ENCODE assay signal across 2 cellular contexts in genomic region chr10:102676916-102677315, GRCh38.
TF ChIP-seq lines count a peak whose summit lies in the region.

No MANE protein-coding gene starts in this region.

TF ChIP-seq in SK-N-SH, 30 proteins besides CTCF, POLR2A, EP300 and RAD21 (continued from another document):
- TF ChIP-seq, protein P1, sequence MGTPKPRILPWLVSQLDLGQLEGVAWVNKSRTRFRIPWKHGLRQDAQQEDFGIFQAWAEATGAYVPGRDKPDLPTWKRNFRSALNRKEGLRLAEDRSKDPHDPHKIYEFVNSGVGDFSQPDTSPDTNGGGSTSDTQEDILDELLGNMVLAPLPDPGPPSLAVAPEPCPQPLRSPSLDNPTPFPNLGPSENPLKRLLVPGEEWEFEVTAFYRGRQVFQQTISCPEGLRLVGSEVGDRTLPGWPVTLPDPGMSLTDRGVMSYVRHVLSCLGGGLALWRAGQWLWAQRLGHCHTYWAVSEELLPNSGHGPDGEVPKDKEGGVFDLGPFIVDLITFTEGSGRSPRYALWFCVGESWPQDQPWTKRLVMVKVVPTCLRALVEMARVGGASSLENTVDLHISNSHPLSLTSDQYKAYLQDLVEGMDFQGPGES (IDR thresholded peaks at IDR 0.05; ENCODE audit: low read depth, low read length) = no peak
- no peak for TF ChIP-seq ELF1 (IDR thresholded peaks at IDR 0.05)
- no peak for TF ChIP-seq NFIC (IDR thresholded peaks at IDR 0.05; ENCODE audit: borderline replicate concordance)

TF ChIP-seq in SK-N-SH treated with all-trans-retinoic acid at 6 μM for 48 hours, 23 proteins besides CTCF, POLR2A, EP300 and RAD21 (continued from another document):
- TF ChIP-seq PATZ1 (CRISPR knock-in tag; IDR thresholded peaks at IDR 0.05; ENCODE audit: borderline replicate concordance) = no peak
- TF ChIP-seq TOX (CRISPR knock-in tag; IDR thresholded peaks at IDR 0.05; ENCODE audit: borderline replicate concordance) = no peak
- TF ChIP-seq GLIS3 (CRISPR knock-in tag; IDR thresholded peaks at IDR 0.05) = no peak
- no peak for TF ChIP-seq CSDC2 (CRISPR knock-in tag; IDR thresholded peaks at IDR 0.05)
- TF ChIP-seq, protein P2, sequence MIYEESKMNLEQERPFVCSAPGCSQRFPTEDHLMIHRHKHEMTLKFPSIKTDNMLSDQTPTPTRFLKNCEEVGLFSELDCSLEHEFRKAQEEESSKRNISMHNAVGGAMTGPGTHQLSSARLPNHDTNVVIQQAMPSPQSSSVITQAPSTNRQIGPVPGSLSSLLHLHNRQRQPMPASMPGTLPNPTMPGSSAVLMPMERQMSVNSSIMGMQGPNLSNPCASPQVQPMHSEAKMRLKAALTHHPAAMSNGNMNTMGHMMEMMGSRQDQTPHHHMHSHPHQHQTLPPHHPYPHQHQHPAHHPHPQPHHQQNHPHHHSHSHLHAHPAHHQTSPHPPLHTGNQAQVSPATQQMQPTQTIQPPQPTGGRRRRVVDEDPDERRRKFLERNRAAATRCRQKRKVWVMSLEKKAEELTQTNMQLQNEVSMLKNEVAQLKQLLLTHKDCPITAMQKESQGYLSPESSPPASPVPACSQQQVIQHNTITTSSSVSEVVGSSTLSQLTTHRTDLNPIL (CRISPR knock-in tag; IDR thresholded peaks at IDR 0.05; ENCODE audit: low read depth) = no peak
